Comparison of ENCODE assay signal across 29 cellular contexts in the genomic region with DNA sequence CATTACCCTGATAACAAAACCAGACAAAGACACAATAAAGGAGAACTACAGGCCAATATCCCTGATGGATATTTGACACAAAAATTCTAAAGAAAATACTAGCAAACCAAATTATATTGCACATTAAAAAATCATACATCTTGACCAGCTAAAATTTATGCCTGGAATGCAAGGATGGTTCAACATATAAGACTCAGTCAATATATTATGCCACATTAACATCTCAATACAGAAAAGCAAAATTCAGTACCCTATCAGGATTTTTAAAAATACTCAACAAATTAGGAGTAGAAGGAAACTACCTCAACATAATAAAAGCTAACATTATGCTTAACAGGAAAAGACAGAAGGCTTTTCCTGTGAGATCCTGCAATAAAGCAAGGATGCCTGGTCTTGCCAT.
"Had no signal": no experiment of that assay in that cellular context is flagged by ENCODE, and none has a peak within 500 bp of the region (broad histone marks: within the 10 kb centered on the region; RNA-seq: fewer than 3 reads in every experiment).

No MANE protein-coding gene starts in this region.

- ATAC-seq: effector memory CD8-positive, alpha-beta T cell; gastrocnemius medialis; heart left ventricle; left lobe of liver; mucosa of descending colon; natural killer cell treated with Interleukin-12 subunit alpha and Interleukin-12 subunit beta and Interleukin-15 and Interleukin-18, amount 100 ng/mL, for 72 hours; pancreas; right lobe of liver had no signal

- H3K4me1 ChIP-seq: gastrocnemius medialis, heart left ventricle, stomach, thyroid gland, vagina had no signal

- H3K27ac Mint-ChIP-seq: effector memory CD8-positive, alpha-beta T cell; mesothelial cell of epicardium; naive B cell; natural killer cell treated with Interleukin-12 subunit alpha and Interleukin-12 subunit beta and Interleukin-15 and Interleukin-18, amount 100 ng/mL, for 72 hours had no signal

- H3K4me1 Mint-ChIP-seq: mesothelial cell of epicardium, naive B cell, neural crest cell had no signal

- FAIRE-seq: islet of Langerhans, pancreas had no signal

- H3K9me3 ChIP-seq: neutrophil, pancreas, right lobe of liver, thyroid gland had no signal

- H3K4me3 ChIP-seq: gastrocnemius medialis, heart left ventricle, hepatocyte, lung, mucosa of descending colon, pancreas, right lobe of liver, smooth muscle cell, stomach, thyroid gland, vagina had no signal

- H3K27me3 ChIP-seq: gastrocnemius medialis, heart left ventricle, hepatocyte, neutrophil, pancreas, right lobe of liver, stomach, thyroid gland, vagina had no signal

- H3K4me3 Mint-ChIP-seq: effector memory CD8-positive, alpha-beta T cell; mesothelial cell of epicardium; naive B cell; natural killer cell treated with Interleukin-12 subunit alpha and Interleukin-12 subunit beta and Interleukin-15 and Interleukin-18, amount 100 ng/mL, for 72 hours; neural crest cell had no signal

- DNase-seq: cortex of kidney; effector memory CD8-positive, alpha-beta T cell; foreskin fibroblast; gastrocnemius medialis; heart left ventricle; kidney glomerular epithelial cell; mesenchymal stem cell; mucosa of descending colon; naive B cell; pancreas; right lobe of liver; stimulated activated CD4-positive, alpha-beta T cell treated with anti-CD3 and anti-CD28 coated beads, Interleukin-12 subunit alpha, Interleukin-12 subunit beta, amount 100 ng/mL, for 4 hours; stimulated activated CD4-positive, alpha-beta T cell treated with anti-CD3 and anti-CD28 coated beads, Interleukin-1b, Interleukin-23, amount 100 ng/mL, for 48 hours; stimulated activated CD4-positive, alpha-beta T cell treated with anti-CD3 and anti-CD28 coated beads, Interleukin-4, amount 100 ng/mL, for 1 hour; stimulated activated CD8-positive, alpha-beta memory T cell treated with anti-CD3 and anti-CD28 coated beads, Interleukin-4, amount 100 ng/mL, for 48 hours; stimulated activated naive CD4-positive, alpha-beta T cell; stomach; thyroid gland; trophoblast cell had no signal

- H2AFZ ChIP-seq: hepatocyte had no signal

- H3K36me3 ChIP-seq: gastrocnemius medialis, heart left ventricle, neutrophil, pancreas, right lobe of liver, stomach, thyroid gland, vagina had no signal

- H3K27ac ChIP-seq: gastrocnemius medialis, heart left ventricle, hepatocyte, neutrophil, pancreas, right lobe of liver, stomach, thyroid gland, vagina had no signal

- H3K4me2 ChIP-seq: hepatocyte, smooth muscle cell had no signal
